ENCODE assay signal across 8 cellular contexts in genomic region chr19:7681336-7682174, GRCh38. TPM values are rescaled to one million over a fixed set of nuclear protein-coding genes. Genes with fewer than 3 reads are reported as not detected.
DNase-seq lines count a peak whose midpoint lies in the region; TF ChIP-seq lines count a peak whose summit lies in the region.

No MANE protein-coding gene starts in this region.

- H3K4me1 ChIP-seq in BLaER1 = peaks cover 52% of the 10 kb centered on the region
- peaks cover 25% of the 10 kb centered on the region for H3K4me1 ChIP-seq in OCI-LY3 (ENCODE audit: low read length)
- peaks cover 12 to 14% of the 10 kb centered on the region in 2 donors for H3K4me1 ChIP-seq in mucosa of rectum (ENCODE audit: control insufficient read depth in 2 of 2, insufficient read depth in 2 of 2, low read length in 2 of 2)

- H3K9ac ChIP-seq in BLaER1 = peak overlapping the region; percentile 96
- peak overlapping the region; percentile 93 for H3K9ac ChIP-seq in OCI-LY3 (ENCODE audit: low read length)
- H3K9ac ChIP-seq in mucosa of rectum (ENCODE audit: low read depth in 1 of 2, low read length in 2 of 2) = peak overlapping the region; percentile 84 to 96

- H3K79me2 ChIP-seq in OCI-LY3 (ENCODE audit: low read length) = peaks cover 15% of the 10 kb centered on the region

- TF ChIP-seq POLR2A in erythroblast (IDR thresholded peaks at IDR 0.05; ENCODE audit: low read length) = no peak

- peak; percentile 40 for TF ChIP-seq CTCF in OCI-LY3 (IDR thresholded peaks at IDR 0.05; ENCODE audit: low read depth, low read length)

- peak; percentile 95 for DNase-seq in H7
- peak; percentile 78 for DNase-seq in activated T-cell treated with anti-CD3 and anti-CD28 coated beads for 48 hours (ENCODE audit: low read depth)
- peak; percentile 84 to 85 for DNase-seq in erythroblast (lab: John Stamatoyannopoulos, UW)
- DNase-seq in stimulated activated CD8-positive, alpha-beta memory T cell treated with anti-CD3 and anti-CD28 coated beads, Interleukin-4, amount 100 ng/mL, for 1 hour (ENCODE audit: low read depth in 2 of 2, low spot score in 1 of 2) = peak; percentile 60 to 68
- DNase-seq in NCI-H1105 treated with DMSO at 0.1 percent for 48 hours (lab: John Stamatoyannopoulos, UW) = no peak

- H3K4me3 ChIP-seq in BLaER1 = peak overlapping the region; percentile 99
- peak overlapping the region; percentile 92 for H3K4me3 ChIP-seq in H7 (ENCODE audit: insufficient read depth, low read depth, low read length)
- peak overlapping the region; percentile 90 for H3K4me3 ChIP-seq in OCI-LY3 (ENCODE audit: low read length)
- H3K4me3 ChIP-seq in mucosa of rectum (ENCODE audit: low read length in 2 of 2) = peak overlapping the region; percentile 79 to 94

- H3K4me2 ChIP-seq in BLaER1 (peak overlapping the region; percentile 96), OCI-LY3 (ENCODE audit: low read length) (peak overlapping the region; percentile 81)

- H3K36me3 ChIP-seq in BLaER1 (peaks cover 40% of the 10 kb centered on the region), H7 (replicated peaks; ENCODE audit: control insufficient read depth, insufficient read depth, low read length) (peaks cover 5% of the 10 kb centered on the region), OCI-LY3 (replicated peaks; ENCODE audit: low read depth, low read length) (peaks cover 13% of the 10 kb centered on the region), mucosa of rectum (ENCODE audit: control insufficient read depth in 2 of 2, insufficient read depth in 2 of 2, low read length in 2 of 2) (peaks cover 3 to 12% of the 10 kb centered on the region in 2 donors)

- H4K20me1 ChIP-seq in BLaER1 (peaks cover 67% of the 10 kb centered on the region), OCI-LY3 (ENCODE audit: insufficient read depth, low read length) (no peaks in the 10 kb centered on the region)

- no peak overlapping the region for H2AFZ ChIP-seq in OCI-LY3 (ENCODE audit: low read depth, low read length)

- peaks cover 14% of the 10 kb centered on the region for H3K27me3 ChIP-seq in BLaER1
- peaks cover 7% of the 10 kb centered on the region; the same call in 1 of the 2 replicates for H3K27me3 ChIP-seq in H7 (ENCODE audit: control insufficient read depth, insufficient read depth, low read length)
- peaks cover 20% of the 10 kb centered on the region for H3K27me3 ChIP-seq in OCI-LY3 (ENCODE audit: low read depth, low read length)
- peaks cover 4 to 13% of the 10 kb centered on the region in 2 donors for H3K27me3 ChIP-seq in mucosa of rectum (ENCODE audit: control insufficient read depth in 2 of 2, insufficient read depth in 2 of 2, low read length in 2 of 2)

- H3K9me3 ChIP-seq in BLaER1 (no peaks in the 10 kb centered on the region), OCI-LY3 (ENCODE audit: insufficient read depth, low read length) (no peaks in the 10 kb centered on the region), mucosa of rectum (ENCODE audit: control insufficient read depth in 2 of 2, low read length in 2 of 2) (no peaks in the 10 kb centered on the region)

- H3K27ac ChIP-seq in BLaER1 (peak overlapping the region; percentile 94), OCI-LY3 (ENCODE audit: low read length) (no peak overlapping the region), mucosa of rectum (ENCODE audit: low read depth in 2 of 2, low read length in 2 of 2) (peak overlapping the region; percentile 70 to 80)

RNA-seq across cellular contexts. Expression of gene TRAPPC5, which starts 0.9 kb away (rescaled TPM):
- 92.2 and 137 TPM in 2 replicates for total RNA-seq in H7 (2014; rRNA removed; shearing (Covaris generic))

RNA-seq across cellular contexts. Expression of gene MCEMP1, which starts 4.7 kb away (rescaled TPM):
- not detected in 2 replicates for total RNA-seq in H7 (2014; rRNA removed; shearing (Covaris generic))

RNA-seq across cellular contexts. Expression of gene RETN, which starts 12.7 kb away (rescaled TPM):
- total RNA-seq in H7 (2014; rRNA removed; shearing (Covaris generic)) = not detected in 2 replicates

RNA-seq across cellular contexts. Expression of gene FCER2, which starts 20.4 kb away (rescaled TPM):
- not detected in 2 replicates for total RNA-seq in H7 (2014; rRNA removed; shearing (Covaris generic))

RNA-seq across cellular contexts. Expression of gene STXBP2, which starts 44.6 kb away (rescaled TPM):
- 17.3 and 25.9 TPM in 2 replicates for total RNA-seq in H7 (2014; rRNA removed; shearing (Covaris generic))
